ENCODE assay signal across 1 cellular context in the genomic region with DNA sequence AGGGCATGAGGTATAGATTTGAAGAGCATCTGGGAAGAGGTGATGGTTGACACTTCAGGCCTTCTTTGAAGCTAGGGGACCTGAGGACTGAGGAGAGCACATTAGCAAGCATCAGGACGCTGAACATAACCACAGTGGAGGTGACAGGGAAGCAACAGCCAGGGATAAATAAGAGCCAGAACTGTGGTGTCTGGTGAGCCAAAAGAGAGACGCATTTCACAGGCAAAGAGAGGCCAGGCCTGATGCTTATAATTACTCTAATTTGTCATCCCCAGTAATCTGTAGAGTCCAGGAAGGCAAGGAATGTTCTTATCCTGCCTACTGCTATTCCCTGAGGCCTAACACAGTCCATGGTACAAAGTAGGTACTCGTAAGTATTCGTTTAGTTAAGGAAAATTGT.
TF ChIP-seq lines count a peak whose summit lies in the region.

No MANE protein-coding gene starts in this region.

TF ChIP-seq in HepG2, 621 proteins besides CTCF, POLR2A, EP300 and RAD21:
- TF ChIP-seq ZNF703 (CRISPR knock-in tag; IDR thresholded peaks at IDR 0.05; ENCODE audit: borderline replicate concordance) (no peak), ZFAT (CRISPR knock-in tag; conservative IDR thresholded peaks at IDR 0.05) (no peak), SMYD3 (CRISPR knock-in tag; IDR thresholded peaks at IDR 0.05) (no peak), MXD4 (CRISPR knock-in tag; IDR thresholded peaks at IDR 0.05) (no peak), U2AF1 (optimal IDR thresholded peaks at IDR 0.05; ENCODE audit: low read depth, low read length) (no peak), MTF2 (CRISPR knock-in tag; IDR thresholded peaks at IDR 0.05; ENCODE audit: borderline replicate concordance) (no peak), ZNF792 (CRISPR knock-in tag; IDR thresholded peaks at IDR 0.05) (no peak), ZNF232 (CRISPR knock-in tag; IDR thresholded peaks at IDR 0.05; ENCODE audit: borderline replicate concordance) (no peak), ZNF547 (CRISPR knock-in tag; IDR thresholded peaks at IDR 0.05) (no peak), TFAP4 (IDR thresholded peaks at IDR 0.05; ENCODE audit: borderline replicate concordance, low read depth) (no peak), NFE2L1 (CRISPR knock-in tag; IDR thresholded peaks at IDR 0.05; ENCODE audit: borderline replicate concordance) (no peak), HNRNPL (IDR thresholded peaks at IDR 0.05; ENCODE audit: low read depth, low read length) (no peak), ZNF446 (CRISPR knock-in tag; IDR thresholded peaks at IDR 0.05) (no peak), AKAP8 (CRISPR knock-in tag; IDR thresholded peaks at IDR 0.05) (no peak)
- TF ChIP-seq, protein P1, sequence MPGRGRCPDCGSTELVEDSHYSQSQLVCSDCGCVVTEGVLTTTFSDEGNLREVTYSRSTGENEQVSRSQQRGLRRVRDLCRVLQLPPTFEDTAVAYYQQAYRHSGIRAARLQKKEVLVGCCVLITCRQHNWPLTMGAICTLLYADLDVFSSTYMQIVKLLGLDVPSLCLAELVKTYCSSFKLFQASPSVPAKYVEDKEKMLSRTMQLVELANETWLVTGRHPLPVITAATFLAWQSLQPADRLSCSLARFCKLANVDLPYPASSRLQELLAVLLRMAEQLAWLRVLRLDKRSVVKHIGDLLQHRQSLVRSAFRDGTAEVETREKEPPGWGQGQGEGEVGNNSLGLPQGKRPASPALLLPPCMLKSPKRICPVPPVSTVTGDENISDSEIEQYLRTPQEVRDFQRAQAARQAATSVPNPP (CRISPR knock-in tag; IDR thresholded peaks at IDR 0.05): no peak
- TF ChIP-seq, protein P2, sequence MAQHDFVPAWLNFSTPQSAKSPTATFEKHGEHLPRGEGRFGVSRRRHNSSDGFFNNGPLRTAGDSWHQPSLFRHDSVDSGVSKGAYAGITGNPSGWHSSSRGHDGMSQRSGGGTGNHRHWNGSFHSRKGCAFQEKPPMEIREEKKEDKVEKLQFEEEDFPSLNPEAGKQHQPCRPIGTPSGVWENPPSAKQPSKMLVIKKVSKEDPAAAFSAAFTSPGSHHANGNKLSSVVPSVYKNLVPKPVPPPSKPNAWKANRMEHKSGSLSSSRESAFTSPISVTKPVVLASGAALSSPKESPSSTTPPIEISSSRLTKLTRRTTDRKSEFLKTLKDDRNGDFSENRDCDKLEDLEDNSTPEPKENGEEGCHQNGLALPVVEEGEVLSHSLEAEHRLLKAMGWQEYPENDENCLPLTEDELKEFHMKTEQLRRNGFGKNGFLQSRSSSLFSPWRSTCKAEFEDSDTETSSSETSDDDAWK (CRISPR knock-in tag; IDR thresholded peaks at IDR 0.05): no peak
